ENCODE assay signal across 8 cellular contexts in the genomic region with DNA sequence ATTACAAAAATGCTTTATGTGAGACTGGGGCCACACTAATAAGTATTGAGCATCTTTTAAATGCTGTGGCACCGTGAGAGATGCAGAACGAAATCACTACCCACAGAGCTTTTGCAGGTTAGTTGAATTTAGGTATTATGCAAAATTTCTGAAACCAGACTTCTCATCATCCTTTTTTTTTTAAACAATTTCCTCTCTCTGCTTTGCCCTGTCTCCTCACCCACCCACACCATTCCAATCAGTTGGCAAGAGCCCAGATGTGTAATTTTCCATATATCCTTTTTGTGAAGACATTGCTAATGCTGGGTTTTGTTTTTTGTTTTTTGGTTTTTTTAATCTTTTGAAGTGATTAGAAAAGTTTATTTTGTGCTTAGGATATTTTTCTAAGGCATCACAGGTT. TPM values are rescaled to one million over a fixed set of nuclear protein-coding genes. Genes with fewer than 3 reads are reported as not detected.
A peak's percentile ranks its signal among the peaks of the same experiment; 100 is the strongest.
DNase-seq lines count a peak whose midpoint lies in the region; ATAC-seq and TF ChIP-seq lines count a peak whose summit lies in the region.

No MANE protein-coding gene starts in this region.

- ATAC-seq in WTC11 (no peak), HG03108 (IDR thresholded peaks at IDR 0.05; ENCODE audit: unreplicated experiment) (no peak)
- no peak for ATAC-seq in stimulated activated naive CD8-positive, alpha-beta T cell treated with anti-CD3 and anti-CD28 coated beads, Interleukin-15, amount 100 ng/mL, for 72 hours

- no peaks in the 10 kb centered on the region for H3K9me3 Mint-ChIP-seq in T-helper 2 cell treated with Interferon-gamma antibody and Interleukin-4, amounts not matched to agents 5 μg/mL and 100 μg/mL, for 36 hours
- no peaks in the 10 kb centered on the region for H3K9me3 Mint-ChIP-seq in WTC11
- no peaks in the 10 kb centered on the region for H3K9me3 Mint-ChIP-seq in stimulated activated naive CD8-positive, alpha-beta T cell treated with anti-CD3 and anti-CD28 coated beads, Interleukin-15, amount 100 ng/mL, for 72 hours

- no peak for TF ChIP-seq POLR2A in erythroblast (IDR thresholded peaks at IDR 0.05; ENCODE audit: low read length)

- CTCF ChIA-PET in WTC11 (lab: Charles Lee) = interaction anchor here (1.1 to 1.2 kb wide), 2 partner anchors 12 to 175 kb away, joined by 3 to 4 read pairs; no protein-coding TSS in a partner anchor

- no peak for DNase-seq in T-helper 2 cell treated with Interferon-gamma antibody and Interleukin-4, amounts not matched to agents 5 μg/mL and 100 μg/mL, for 36 hours (ENCODE audit: low spot score)
- no peak for DNase-seq in T-helper 2 cell
- DNase-seq in WTC11 (ENCODE audit: low spot score) = no peak
- DNase-seq in iPS DF 6.9 (ENCODE audit: low read depth, low spot score) = no peak
- no peak for DNase-seq in stimulated activated naive CD8-positive, alpha-beta T cell treated with anti-CD3 and anti-CD28 coated beads, Interleukin-15, amount 100 ng/mL, for 72 hours
- DNase-seq in erythroblast (lab: John Stamatoyannopoulos, UW) = no peak
- no peak for DNase-seq in NCI-H2107 (lab: John Stamatoyannopoulos, UW)

- peaks cover 7% of the 10 kb centered on the region for H3K36me3 Mint-ChIP-seq in T-helper 2 cell treated with Interferon-gamma antibody and Interleukin-4, amounts not matched to agents 5 μg/mL and 100 μg/mL, for 36 hours (ENCODE audit: low read depth)
- peaks cover 11% of the 10 kb centered on the region for H3K36me3 Mint-ChIP-seq in WTC11

- no peaks in the 10 kb centered on the region for H3K4me1 ChIP-seq in iPS DF 6.9 (ENCODE audit: control insufficient read depth, insufficient read depth, low read length)

- TF ChIP-seq CTCF in WTC11 (IDR thresholded peaks at IDR 0.05) = no peak

- no peak overlapping the region for H3K27ac ChIP-seq in iPS DF 6.9 (ENCODE audit: low read length)

- no CpG with 5 or more reads among the region's 2 CpGs for WGBS in iPS DF 6.9 (ENCODE audit: insufficient coverage, insufficient read length)

- peaks cover 14% of the 10 kb centered on the region for H3K4me1 Mint-ChIP-seq in T-helper 2 cell treated with Interferon-gamma antibody and Interleukin-4, amounts not matched to agents 5 μg/mL and 100 μg/mL, for 36 hours (ENCODE audit: low read depth)
- H3K4me1 Mint-ChIP-seq in WTC11 = peaks cover 10% of the 10 kb centered on the region
- H3K4me1 Mint-ChIP-seq in stimulated activated naive CD8-positive, alpha-beta T cell treated with anti-CD3 and anti-CD28 coated beads, Interleukin-15, amount 100 ng/mL, for 72 hours = peaks cover 21% of the 10 kb centered on the region

- POLR2A ChIA-PET in WTC11 (lab: Charles Lee) = interaction anchor here (0.6 kb wide), 1 partner anchor 126 kb away, joined by 3 read pairs; no protein-coding TSS in a partner anchor

- H3K27ac Mint-ChIP-seq in T-helper 2 cell treated with Interferon-gamma antibody and Interleukin-4, amounts not matched to agents 5 μg/mL and 100 μg/mL, for 36 hours = no peak overlapping the region
- no peak overlapping the region for H3K27ac Mint-ChIP-seq in WTC11
- no peak overlapping the region for H3K27ac Mint-ChIP-seq in stimulated activated naive CD8-positive, alpha-beta T cell treated with anti-CD3 and anti-CD28 coated beads, Interleukin-15, amount 100 ng/mL, for 72 hours

- H3K27me3 ChIP-seq in iPS DF 6.9 (ENCODE audit: control insufficient read depth, insufficient read depth, low read length) = no peaks in the 10 kb centered on the region

- peaks cover 6% of the 10 kb centered on the region for H3K27me3 Mint-ChIP-seq in T-helper 2 cell treated with Interferon-gamma antibody and Interleukin-4, amounts not matched to agents 5 μg/mL and 100 μg/mL, for 36 hours (ENCODE audit: low read depth)
- no peaks in the 10 kb centered on the region for H3K27me3 Mint-ChIP-seq in WTC11 (ENCODE audit: low read depth)
- H3K27me3 Mint-ChIP-seq in stimulated activated naive CD8-positive, alpha-beta T cell treated with anti-CD3 and anti-CD28 coated beads, Interleukin-15, amount 100 ng/mL, for 72 hours = no peaks in the 10 kb centered on the region

- H3K36me3 ChIP-seq in iPS DF 6.9 (ENCODE audit: control insufficient read depth, insufficient read depth, low read length) = no peaks in the 10 kb centered on the region; the same call in 1 of the 2 replicates

- H3K4me3 ChIP-seq in iPS DF 6.9 (ENCODE audit: low read length) = peak overlapping the region; percentile 78; the same call in 1 of the 2 replicates

- H3K9me3 ChIP-seq in iPS DF 6.9 (ENCODE audit: control insufficient read depth, insufficient read depth, low read length) = no peaks in the 10 kb centered on the region

- H3K4me3 Mint-ChIP-seq in T-helper 2 cell treated with Interferon-gamma antibody and Interleukin-4, amounts not matched to agents 5 μg/mL and 100 μg/mL, for 36 hours = peak overlapping the region; percentile 100
- peak overlapping the region; percentile 98 for H3K4me3 Mint-ChIP-seq in WTC11
- peak overlapping the region; percentile 98 to 100 for H3K4me3 Mint-ChIP-seq in stimulated activated naive CD8-positive, alpha-beta T cell treated with anti-CD3 and anti-CD28 coated beads, Interleukin-15, amount 100 ng/mL, for 72 hours

TF ChIP-seq in WTC11, 78 proteins besides CTCF, POLR2A, EP300 and RAD21:
- no peak for TF ChIP-seq SMAD4 (CRISPR knock-in tag; IDR thresholded peaks at IDR 0.05)

RNA-seq across cellular contexts. Expression of a gene that starts 1.1 kb away (rescaled TPM):
- total RNA-seq in WTC11 (2021) = 20.7 to 23.7 TPM (median 21.9 TPM) in 3 replicates

RNA-seq across cellular contexts. Expression of a gene that starts 56.1 kb away (rescaled TPM):
- 57.3 to 59.8 TPM (median 59.3 TPM) in 3 replicates for total RNA-seq in WTC11 (2021)
